In the genomic region with DNA sequence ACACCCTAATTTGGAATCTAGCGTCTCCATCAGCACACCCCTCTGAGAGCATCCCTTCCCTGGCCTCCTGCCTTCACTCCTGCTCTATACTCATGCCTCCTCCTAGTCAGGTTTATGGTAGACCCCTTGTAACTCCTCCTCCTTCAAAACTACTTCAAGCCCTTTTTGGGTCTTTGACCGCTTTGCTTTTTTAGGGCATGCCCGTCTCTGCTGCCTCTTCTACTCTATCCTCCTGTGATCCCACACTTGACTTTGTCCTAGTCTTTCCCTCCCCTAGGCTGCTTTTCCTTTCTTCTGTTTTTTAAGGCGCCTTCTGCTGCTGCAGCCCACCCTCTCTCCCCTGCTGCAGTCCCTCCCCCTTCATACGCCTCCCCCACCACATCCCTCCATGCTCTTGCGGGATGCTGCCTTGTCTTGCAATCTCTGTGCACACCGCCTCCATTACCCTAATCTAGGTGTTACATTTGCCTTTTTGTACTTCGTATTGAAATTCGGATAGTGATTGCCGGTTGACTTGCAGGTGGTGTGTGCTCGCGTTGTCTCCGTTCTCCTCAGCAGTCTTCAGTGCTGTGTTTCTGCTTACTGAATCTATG, we compare ENCODE assay signal across 8 cellular contexts. TPM values are rescaled to one million over a fixed set of nuclear protein-coding genes. Genes with fewer than 3 reads are reported as not detected.
A peak's percentile ranks its signal among the peaks of the same experiment; 100 is the strongest.
DNase-seq lines count a peak whose midpoint lies in the region; ATAC-seq and TF ChIP-seq lines count a peak whose summit lies in the region.

No MANE protein-coding gene starts in this region.

- H3K4me1 ChIP-seq in cardiac muscle cell (ENCODE audit: low read depth): no peaks in the 10 kb centered on the region
- peaks cover 63% of the 10 kb centered on the region for H3K4me1 ChIP-seq in lower lobe of right lung
- no peaks in the 10 kb centered on the region for H3K4me1 ChIP-seq in urinary bladder (ENCODE audit: insufficient read depth)

- H3K27me3 ChIP-seq in cardiac muscle cell (no peaks in the 10 kb centered on the region), lower lobe of right lung (ENCODE audit: low read depth) (no peaks in the 10 kb centered on the region)

- H3K36me3 ChIP-seq in cardiac muscle cell (no peaks in the 10 kb centered on the region), lower lobe of right lung (peaks cover 7% of the 10 kb centered on the region), urinary bladder (ENCODE audit: insufficient read depth) (peaks cover 2% of the 10 kb centered on the region)

- peak in 1 of 2 donors; percentile 9 for DNase-seq in cardiac muscle cell (ENCODE audit: low read depth in 1 of 2, low spot score in 1 of 2)
- no peak for DNase-seq in left ventricle myocardium superior
- DNase-seq in astrocyte of the cerebellum (ENCODE audit: low read depth): no peak
- no peak for DNase-seq in lower lobe of right lung
- DNase-seq in mesenteric fat pad (ENCODE audit: low spot score): no peak
- no peak for DNase-seq in NCI-H2107 treated with DMSO at 0.1 percent for 48 hours (lab: John Stamatoyannopoulos, UW; ENCODE audit: unreplicated experiment)

- WGBS in urinary bladder: 23% methylated on average over 13 of the region's 13 CpGs

- intact Hi-C loops in left ventricle myocardium superior (cut with micrococcal nuclease): no loop called here
- intact Hi-C loops in lower lobe of right lung (cut with DNase I): no loop called here

- no peaks in the 10 kb centered on the region for H3K9me3 ChIP-seq in cardiac muscle cell (ENCODE audit: low read depth)
- H3K9me3 ChIP-seq in lower lobe of right lung: no peaks in the 10 kb centered on the region

- TF ChIP-seq CTCF in cardiac muscle cell (IDR thresholded peaks at IDR 0.05; ENCODE audit: low read depth, low read length) (no peak), astrocyte of the cerebellum (IDR thresholded peaks at IDR 0.05; ENCODE audit: low read depth, low read length, missing control alignments) (no peak), lower lobe of right lung (IDR thresholded peaks at IDR 0.05) (no peak)

- no peak overlapping the region for H3K27ac ChIP-seq in cardiac muscle cell
- peak overlapping the region; percentile 94 for H3K27ac ChIP-seq in lower lobe of right lung
- H3K27ac ChIP-seq in urinary bladder (ENCODE audit: low read depth): no peak overlapping the region

- in situ Hi-C loops in astrocyte of the cerebellum (cut with HindIII; ENCODE audit: low sequenced_read_pairs): no loop called here

- ATAC-seq in left ventricle myocardium superior (no peak), lower lobe of right lung (no peak), GM21717 (IDR thresholded peaks at IDR 0.05; ENCODE audit: unreplicated experiment) (no peak)

- peak overlapping the region; percentile 70 for H3K4me3 ChIP-seq in cardiac muscle cell
- peak overlapping the region; percentile 80 for H3K4me3 ChIP-seq in astrocyte of the cerebellum (ENCODE audit: low read depth, low read length)
- H3K4me3 ChIP-seq in lower lobe of right lung: peak overlapping the region; percentile 99
- H3K4me3 ChIP-seq in urinary bladder (ENCODE audit: low read depth, low read length): peak overlapping the region; percentile 86

RNA-seq across cellular contexts. Expression of a gene that starts 1.5 kb away (rescaled TPM):
- total RNA-seq in cardiac muscle cell (24.5 and 34.5 TPM in 2 replicates), left ventricle myocardium superior (33.7 TPM), lower lobe of right lung (66.5 TPM), urinary bladder (66.6 TPM), mesenteric fat pad (40.4 TPM)
- polyA plus RNA-seq in cardiac muscle cell (24.4 and 27.6 TPM in 2 replicates), urinary bladder (18.6 TPM)
